ENCODE assay signal across 9 cellular contexts in the genomic region with DNA sequence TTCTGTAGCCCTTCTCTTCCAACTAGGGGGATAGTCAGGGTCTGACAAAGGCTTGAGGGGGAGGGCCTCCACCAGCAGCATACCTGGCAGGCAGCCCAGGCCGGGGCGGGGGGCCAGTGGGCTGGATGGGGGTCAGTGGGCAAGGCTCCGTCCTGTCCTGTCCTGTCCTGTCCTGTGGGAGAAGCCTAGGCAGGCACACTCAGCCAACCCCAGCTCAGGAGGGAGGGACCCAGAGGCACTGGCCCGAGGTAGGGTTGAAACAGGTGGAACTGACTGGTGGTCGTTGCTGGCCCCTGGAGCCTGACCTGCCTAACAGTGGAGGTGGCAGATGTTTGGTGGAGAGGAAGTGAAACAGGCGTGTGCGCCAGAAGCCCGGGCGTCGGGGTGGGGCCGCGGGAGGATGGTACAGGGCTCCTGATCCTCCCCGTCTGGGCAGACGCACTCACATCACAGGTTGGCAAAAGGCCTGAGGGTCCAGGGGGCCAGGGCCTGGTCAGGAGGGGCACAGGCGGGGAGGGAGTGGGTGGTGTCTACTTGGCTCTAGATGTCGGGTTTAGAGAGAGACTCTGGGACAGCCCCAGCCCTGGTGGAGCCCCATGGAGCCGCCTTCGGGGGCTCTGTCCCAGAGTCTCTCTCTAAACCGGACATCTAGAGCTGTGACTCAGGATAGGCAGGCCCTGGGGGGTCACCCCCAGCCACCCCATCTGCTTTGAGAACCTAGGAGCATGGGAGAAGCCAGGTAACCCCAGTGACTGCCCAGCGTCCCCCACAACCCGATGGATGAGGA. TPM values are rescaled to one million over a fixed set of nuclear protein-coding genes. Genes with fewer than 3 reads are reported as not detected.
DNase-seq lines count a peak whose midpoint lies in the region; ATAC-seq and TF ChIP-seq lines count a peak whose summit lies in the region.
"Had no signal": no experiment of that assay in that cellular context is flagged by ENCODE, and none has a peak within 500 bp of the region (broad histone marks: within the 10 kb centered on the region; RNA-seq: fewer than 3 reads in every experiment).

No MANE protein-coding gene starts in this region.

- H3K9me2 ChIP-seq in SU-DHL-6 (replicated peaks; ENCODE audit: insufficient read depth, low read length): no peaks in the 10 kb centered on the region

- H3K36me3 ChIP-seq in SU-DHL-6 (ENCODE audit: low read length): no peaks in the 10 kb centered on the region
- H3K36me3 ChIP-seq in MG63: no peaks in the 10 kb centered on the region

- H4K20me1 ChIP-seq in SU-DHL-6 (ENCODE audit: low read depth, low read length): no peaks in the 10 kb centered on the region

- H3K9me3 ChIP-seq in SU-DHL-6 (ENCODE audit: insufficient read depth, low read length): no peaks in the 10 kb centered on the region
- H3K9me3 ChIP-seq in MG63: no peaks in the 10 kb centered on the region

- no peaks in the 10 kb centered on the region for H3K79me2 ChIP-seq in SU-DHL-6 (ENCODE audit: insufficient read depth, low read length)

- no peaks in the 10 kb centered on the region for H3F3A ChIP-seq in SU-DHL-6 (ENCODE audit: insufficient read depth)

- H2AFZ ChIP-seq in SU-DHL-6 (ENCODE audit: low read depth, low read length, severe bottlenecking): no peak overlapping the region

- ATAC-seq in HG02642 (IDR thresholded peaks at IDR 0.05; ENCODE audit: poor library complexity, unreplicated experiment): peak; percentile 59

- H3K4me2 ChIP-seq in SU-DHL-6 (ENCODE audit: low read depth, low read length, poor library complexity, severe bottlenecking): peak overlapping the region; percentile 42

- TF ChIP-seq CTCF in SU-DHL-6 (IDR thresholded peaks at IDR 0.05; ENCODE audit: insufficient read depth, low read length, poor library complexity, severe bottlenecking): no peak

- DNase-seq in DMS 273 (lab: John Stamatoyannopoulos, UW; ENCODE audit: unreplicated experiment): peak; percentile 23
- no peak for DNase-seq in DMS 273 treated with DMSO at 0.1 percent for 48 hours (lab: John Stamatoyannopoulos, UW)
- peak; percentile 69 for DNase-seq in left kidney (ENCODE audit: low read depth, low spot score)
- DNase-seq in MG63: no peak
- DNase-seq in stimulated activated CD4-positive, alpha-beta T cell treated with anti-CD3 and anti-CD28 coated beads, Interleukin-12 subunit alpha, Interleukin-12 subunit beta, amount 100 ng/mL, for 4 hours: no peak
- no peak for DNase-seq in AG08395 (ENCODE audit: low spot score)

- H3K27me3 ChIP-seq in SU-DHL-6 (ENCODE audit: low read length): no peaks in the 10 kb centered on the region
- no peaks in the 10 kb centered on the region for H3K27me3 ChIP-seq in MG63

- H3K4me3 ChIP-seq in SU-DHL-6 (ENCODE audit: insufficient read depth, low read length, poor library complexity, severe bottlenecking) (no peak overlapping the region), MG63 (no peak overlapping the region)

- peak overlapping the region; percentile 73 for H3K27ac ChIP-seq in SU-DHL-6 (ENCODE audit: low read depth, low read length)
- H3K27ac ChIP-seq: 22Rv1 had no signal

- peak overlapping the region; percentile 35 for H3K9ac ChIP-seq in SU-DHL-6 (ENCODE audit: low read length)

RNA-seq across cellular contexts. Expression of a gene that starts 32.5 kb away (rescaled TPM):
- 3.4 and 10.8 TPM in 2 replicates for total RNA-seq in MG63 (2014; rRNA removed; shearing (Covaris generic); ENCODE audit: low replicate concordance)

RNA-seq across cellular contexts. Expression of a gene that starts 50.3 kb away (rescaled TPM):
- total RNA-seq in MG63 (2014; rRNA removed; shearing (Covaris generic); ENCODE audit: low replicate concordance): 0.30 and 0.59 TPM in 2 replicates

Comparison
In these comparisons a context has a peak if more than half of its experiments do, and no peak if none do; other contexts are left out.
1. DNase-seq: peak in DMS 273 (single experiment) and left kidney (single experiment); none in DMS 273 treated with DMSO at 0.1 percent for 48 hours (single experiment), MG63 (single experiment), stimulated activated CD4-positive, alpha-beta T cell treated with anti-CD3 and anti-CD28 coated beads, Interleukin-12 subunit alpha, Interleukin-12 subunit beta, amount 100 ng/mL, for 4 hours (single experiment) and AG08395 (single experiment).